Comparison of ENCODE assay signal across 8 cellular contexts in genomic region chr9:135343733-135344522, GRCh38.
A peak's percentile ranks its signal among the peaks of the same experiment; 100 is the strongest.
DNase-seq lines count a peak whose midpoint lies in the region; ATAC-seq and TF ChIP-seq lines count a peak whose summit lies in the region.

No MANE protein-coding gene starts in this region.

- DNase-seq in AG20443 (ENCODE audit: low spot score) (peak; percentile 88), GM19240 (ENCODE audit: insufficient read length, low spot score) (peak; percentile 72), NOMO-1 treated with dmso at 0.1 percent for 144 hours (lab: John Stamatoyannopoulos, UW; ENCODE audit: unreplicated experiment) (peak; percentile 24), cardiac muscle cell (ENCODE audit: low read depth in 1 of 2, low spot score in 1 of 2) (peak; percentile 46 to 90), retinal pigment epithelial cell (ENCODE audit: low read depth) (no peak), NCI-H128 (lab: John Stamatoyannopoulos, UW; ENCODE audit: unreplicated experiment) (no peak), NCI-H146 (lab: John Stamatoyannopoulos, UW) (no peak)

- no peaks in the 10 kb centered on the region for H3K4me1 ChIP-seq in cardiac muscle cell (ENCODE audit: low read depth)

- no peaks in the 10 kb centered on the region for H3K27me3 ChIP-seq in cardiac muscle cell

- H3K4me3 ChIP-seq in cardiac muscle cell, result no peak overlapping the region
- H3K4me3 ChIP-seq in retinal pigment epithelial cell (ENCODE audit: low read length), result no peak overlapping the region

- H3K27me3 Mint-ChIP-seq in activated T-helper 17 cell treated with anti-CD3 and anti-CD28 coated beads, Interleukin-2, amount 50 U/mL, for 72 hours, result peaks cover 11% of the 10 kb centered on the region

- no peak overlapping the region for H3K27ac Mint-ChIP-seq in activated T-helper 17 cell treated with anti-CD3 and anti-CD28 coated beads, Interleukin-2, amount 50 U/mL, for 72 hours

- H3K36me3 Mint-ChIP-seq in activated T-helper 17 cell treated with anti-CD3 and anti-CD28 coated beads, Interleukin-2, amount 50 U/mL, for 72 hours (ENCODE audit: low read depth), result no peaks in the 10 kb centered on the region

- H3K36me3 ChIP-seq in cardiac muscle cell, result no peaks in the 10 kb centered on the region

- no peaks in the 10 kb centered on the region for H3K9me3 Mint-ChIP-seq in activated T-helper 17 cell treated with anti-CD3 and anti-CD28 coated beads, Interleukin-2, amount 50 U/mL, for 72 hours

- H3K4me1 Mint-ChIP-seq in activated T-helper 17 cell treated with anti-CD3 and anti-CD28 coated beads, Interleukin-2, amount 50 U/mL, for 72 hours, result no peaks in the 10 kb centered on the region

- H3K27ac ChIP-seq in cardiac muscle cell, result no peak overlapping the region

- no peaks in the 10 kb centered on the region for H3K9me3 ChIP-seq in cardiac muscle cell (ENCODE audit: low read depth)

- peak; percentile 65 for ATAC-seq in activated T-helper 17 cell treated with anti-CD3 and anti-CD28 coated beads, Interleukin-2, amount 50 U/mL, for 72 hours (replicated peaks)

- TF ChIP-seq CTCF in cardiac muscle cell (IDR thresholded peaks at IDR 0.05; ENCODE audit: low read depth, low read length) (peak; percentile 93), retinal pigment epithelial cell (conservative IDR thresholded peaks at IDR 0.05; ENCODE audit: low read depth, low read length) (peak; percentile 55)

- no peak overlapping the region for H3K4me3 Mint-ChIP-seq in activated T-helper 17 cell treated with anti-CD3 and anti-CD28 coated beads, Interleukin-2, amount 50 U/mL, for 72 hours

Comparison
In these comparisons a context has a peak if more than half of its experiments do, and no peak if none do; other contexts are left out.
1. DNase-seq: peak in AG20443 (single experiment), GM19240 (single experiment), NOMO-1 treated with dmso at 0.1 percent for 144 hours (single experiment) and cardiac muscle cell (2 of 2); none in retinal pigment epithelial cell (single experiment), NCI-H128 (single experiment) and NCI-H146 (single experiment).